ENCODE assay signal across 11 cellular contexts in genomic region chr20:57464642-57465211, GRCh38.
DNase-seq lines count a peak whose midpoint lies in the region; ATAC-seq and TF ChIP-seq lines count a peak whose summit lies in the region.
"Had no signal": no experiment of that assay in that cellular context is flagged by ENCODE, and none has a peak within 500 bp of the region (broad histone marks: within the 10 kb centered on the region; RNA-seq: fewer than 3 reads in every experiment).

No MANE protein-coding gene starts in this region.

- dilution Hi-C loops in IMR-90 (cut with HindIII; ENCODE audit: low sequenced_read_pairs, unreplicated experiment): no loop called here

- peak; percentile 18 for DNase-seq in Daoy (ENCODE audit: low read depth)
- DNase-seq in IMR-90: no peak
- no peak for DNase-seq in WTC11 (ENCODE audit: low spot score)
- peak; percentile 52 for DNase-seq in lower lobe of right lung
- no peak for DNase-seq in activated naive CD4-positive, alpha-beta T cell treated with Interleukin-2 at 50 U/mL for 16 hours
- no peak for DNase-seq in pons (ENCODE audit: low spot score)
- DNase-seq: T-cell had no signal

- H4K5ac ChIP-seq in IMR-90 (ENCODE audit: low read depth, low read length): no peak overlapping the region

- H3K27me3 ChIP-seq in IMR-90 (ENCODE audit: control insufficient read depth, insufficient read depth, low read length) (peaks cover 22% of the 10 kb centered on the region), lower lobe of right lung (ENCODE audit: low read depth) (peaks cover 4% of the 10 kb centered on the region)
- H3K27me3 ChIP-seq: ascending aorta had no signal

- WGBS in IMR-90 (ENCODE audit: extremely low coverage in 2 of 2, insufficient read length in 1 of 2), 2 experiments: 82% methylated on average over 4 of the region's 13 CpGs; no CpG with 5 or more reads in 1 of the 2 experiments

- H4K91ac ChIP-seq in IMR-90 (ENCODE audit: insufficient read depth, low read depth, low read length): no peak overlapping the region

- ATAC-seq in IMR-90 (ENCODE audit: low read depth) (peak; percentile 42; the same call in 1 of the 2 replicates), WTC11 (peak; percentile 61), lower lobe of right lung (peak; percentile 46 to 58), HG02885 (IDR thresholded peaks at IDR 0.05; ENCODE audit: poor library complexity, unreplicated experiment) (no peak), GM21526 (IDR thresholded peaks at IDR 0.05; ENCODE audit: low FRiP score, unreplicated experiment) (no peak)
- ATAC-seq: T-cell had no signal

- H2BK120ac ChIP-seq in IMR-90 (ENCODE audit: low read depth, low read length): no peak overlapping the region

- H3K4ac ChIP-seq in IMR-90 (ENCODE audit: low read depth, low read length): no peak overlapping the region

- no peaks in the 10 kb centered on the region for H4K20me1 ChIP-seq in IMR-90 (ENCODE audit: insufficient read depth, low read length)

- intact Hi-C loops in IMR-90 (cut with micrococcal nuclease) (no loop called here), lower lobe of right lung (cut with DNase I) (no loop called here)

- no peak overlapping the region for H3K4me3 Mint-ChIP-seq in WTC11
- H3K4me3 Mint-ChIP-seq: T-cell had no signal

- no peak for TF ChIP-seq RAD21 in IMR-90 (IDR thresholded peaks at IDR 0.05; ENCODE audit: low read length)

- no peak overlapping the region for H3K4me2 ChIP-seq in IMR-90 (ENCODE audit: low read depth, low read length)

- no peak overlapping the region for H2BK15ac ChIP-seq in IMR-90 (ENCODE audit: low read depth, low read length)

- H3K56ac ChIP-seq in IMR-90 (ENCODE audit: extremely low read depth, insufficient read depth, low read length): no peak overlapping the region

- H2AK9ac ChIP-seq in IMR-90 (replicated peaks; ENCODE audit: low read depth, low read length, poor library complexity): no peak overlapping the region

- H3K9me3 ChIP-seq in IMR-90 (ENCODE audit: control insufficient read depth, insufficient read depth, low read length) (no peaks in the 10 kb centered on the region), lower lobe of right lung (no peaks in the 10 kb centered on the region)
- H3K9me3 ChIP-seq: ascending aorta had no signal

- no TSS peak for BruUV-seq in IMR-90 (replicated peaks; lab: Mats Ljungman, UMichigan)

- no peaks in the 10 kb centered on the region for H3K36me3 ChIP-seq in IMR-90 (ENCODE audit: control insufficient read depth, insufficient read depth, low read length)
- H3K36me3 ChIP-seq in lower lobe of right lung: no peaks in the 10 kb centered on the region
- H3K36me3 ChIP-seq: ascending aorta had no signal

- no peaks in the 10 kb centered on the region for H3K36me3 Mint-ChIP-seq in WTC11
- H3K36me3 Mint-ChIP-seq: T-cell had no signal

- POLR2A ChIA-PET in IMR-90 (lab: Charles Lee; ENCODE audit: unreplicated experiment): no interaction called here
- POLR2A ChIA-PET in WTC11 (lab: Charles Lee): no interaction called here

- no peaks in the 10 kb centered on the region for H3K79me1 ChIP-seq in IMR-90 (ENCODE audit: low read depth in 1 of 2, low read length in 2 of 2)

- no peak overlapping the region for H2AK5ac ChIP-seq in IMR-90 (ENCODE audit: low read depth, low read length)

- H2AFZ ChIP-seq in IMR-90 (replicated peaks; ENCODE audit: low read length, poor library complexity): no peak overlapping the region

- no peak overlapping the region for H3K4me3 ChIP-seq in IMR-90 (ENCODE audit: insufficient read depth, low read depth, low read length)
- H3K4me3 ChIP-seq in lower lobe of right lung: no peak overlapping the region
- H3K4me3 ChIP-seq: ascending aorta, lung had no signal

- H3K23ac ChIP-seq in IMR-90 (ENCODE audit: low read depth, low read length): no peak overlapping the region

- H3K18ac ChIP-seq in IMR-90 (ENCODE audit: low read depth, low read length): no peak overlapping the region

- in situ Hi-C loops in IMR-90 (cut with MboI; ENCODE audit: low sequenced_read_pairs): no loop called here

- H3K27ac ChIP-seq in IMR-90 (ENCODE audit: insufficient read depth, low read length) (no peak overlapping the region), lower lobe of right lung (no peak overlapping the region)
- H3K27ac ChIP-seq: ascending aorta had no signal

- peak overlapping the region; percentile 82 for H3K27ac Mint-ChIP-seq in WTC11

- no peaks in the 10 kb centered on the region for H3K9me1 ChIP-seq in IMR-90 (ENCODE audit: insufficient read depth, low read length)

- peaks cover 13% of the 10 kb centered on the region for H3K4me1 Mint-ChIP-seq in WTC11

- H3K27me3 Mint-ChIP-seq in WTC11 (ENCODE audit: low read depth): no peaks in the 10 kb centered on the region; the same call in 1 of the 2 replicates
- H3K27me3 Mint-ChIP-seq: T-cell had no signal

- no peak overlapping the region for H3K9ac ChIP-seq in IMR-90 (ENCODE audit: low read depth, low read length)

- CTCF ChIA-PET in IMR-90 (lab: Yijun Ruan, JAX): no interaction called here
- CTCF ChIA-PET in WTC11 (lab: Charles Lee): interaction anchor here (0.5 to 1.9 kb wide), 5 partner anchors 9 to 379 kb away, joined by 3 to 6 read pairs (median 4); no protein-coding TSS in a partner anchor

- H3K4me1 ChIP-seq in IMR-90 (ENCODE audit: control insufficient read depth, insufficient read depth, low read length) (no peaks in the 10 kb centered on the region), lower lobe of right lung (no peaks in the 10 kb centered on the region)
- H3K4me1 ChIP-seq: ascending aorta had no signal

- H3K9me3 Mint-ChIP-seq in WTC11: peaks cover 3% of the 10 kb centered on the region; the same call in 1 of the 2 replicates
- H3K9me3 Mint-ChIP-seq: T-cell had no signal

- H2BK5ac ChIP-seq in IMR-90 (ENCODE audit: low read depth, low read length, poor library complexity, severe bottlenecking): no peak overlapping the region

- no peak overlapping the region for H2BK20ac ChIP-seq in IMR-90 (ENCODE audit: low read depth, low read length)

- TF ChIP-seq CTCF in IMR-90 (conservative IDR thresholded peaks at IDR 0.05; ENCODE audit: low read depth, low read length): no peak
- TF ChIP-seq CTCF in WTC11 (IDR thresholded peaks at IDR 0.05): no peak
- no peak for TF ChIP-seq CTCF in lower lobe of right lung (IDR thresholded peaks at IDR 0.05)

- no peak overlapping the region for H3K14ac ChIP-seq in IMR-90 (replicated peaks; ENCODE audit: low read depth, low read length)

- no peak overlapping the region for H4K8ac ChIP-seq in IMR-90 (ENCODE audit: low read depth in 2 of 2, low read length in 2 of 2)

- TF ChIP-seq POLR2A in IMR-90 (IDR thresholded peaks at IDR 0.05; ENCODE audit: low read depth, low read length): no peak

TF ChIP-seq in IMR-90, 13 proteins besides CTCF, POLR2A, EP300 and RAD21:
- TF ChIP-seq SMC3 (IDR thresholded peaks at IDR 0.05; ENCODE audit: low read depth, low read length): no peak
- TF ChIP-seq ELK1 (IDR thresholded peaks at IDR 0.05; ENCODE audit: borderline replicate concordance, low read depth, low read length): no peak
- no peak for TF ChIP-seq USF2 (IDR thresholded peaks at IDR 0.05; ENCODE audit: low read depth, low read length)
- TF ChIP-seq MXI1 (IDR thresholded peaks at IDR 0.05; ENCODE audit: borderline replicate concordance, low read depth, low read length): no peak
- TF ChIP-seq NFE2L2 (IDR thresholded peaks at IDR 0.05; ENCODE audit: low read depth, low read length): no peak
- no peak for TF ChIP-seq RCOR1 (IDR thresholded peaks at IDR 0.05; ENCODE audit: insufficient replicate concordance, low read length)
- peak; percentile 89 for TF ChIP-seq CEBPB (IDR thresholded peaks at IDR 0.05; ENCODE audit: low read depth, low read length)

TF ChIP-seq in WTC11, 78 proteins besides CTCF, POLR2A, EP300 and RAD21:
- TF ChIP-seq GABPB1 (CRISPR knock-in tag; IDR thresholded peaks at IDR 0.05): no peak
- peak; percentile 98 for TF ChIP-seq ESRRA (CRISPR knock-in tag; IDR thresholded peaks at IDR 0.05; ENCODE audit: borderline replicate concordance)

Comparison
In these comparisons a context has a peak if more than half of its experiments do, and no peak if none do; other contexts are left out.
1. DNase-seq: peak in Daoy (single experiment) and lower lobe of right lung (single experiment); none in IMR-90 (single experiment), WTC11 (single experiment), activated naive CD4-positive, alpha-beta T cell treated with Interleukin-2 at 50 U/mL for 16 hours (single experiment) and pons (single experiment).
2. ATAC-seq: peak in IMR-90 (single experiment), WTC11 (single experiment) and lower lobe of right lung (2 of 2); none in HG02885 (single experiment) and GM21526 (single experiment).